In the genomic region with DNA sequence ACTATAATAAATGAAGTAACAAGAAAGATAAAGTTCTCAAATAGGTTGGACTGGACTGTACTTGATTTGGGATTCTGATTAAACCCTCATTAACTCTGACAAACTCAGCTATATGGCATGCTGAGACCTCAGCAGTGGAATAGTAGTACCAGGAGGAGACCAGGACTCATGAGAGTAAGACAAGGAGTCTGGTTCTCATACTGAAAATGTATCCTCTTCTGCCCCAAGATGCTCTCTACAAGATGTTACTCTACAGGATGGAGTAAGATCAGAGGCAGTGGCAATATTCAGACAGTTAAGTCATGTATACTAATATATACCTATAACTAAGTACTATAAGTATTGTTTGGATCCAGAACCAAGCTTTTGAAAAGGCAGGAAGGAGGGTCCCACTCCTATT, we compare ENCODE assay signal across 10 cellular contexts. TPM values are rescaled to one million over a fixed set of nuclear protein-coding genes. Genes with fewer than 3 reads are reported as not detected.
DNase-seq lines count a peak whose midpoint lies in the region; ATAC-seq and TF ChIP-seq lines count a peak whose summit lies in the region.
"Had no signal": no experiment of that assay in that cellular context is flagged by ENCODE, and none has a peak within 500 bp of the region (broad histone marks: within the 10 kb centered on the region; RNA-seq: fewer than 3 reads in every experiment).

No MANE protein-coding gene starts in this region.

- peaks cover 65% of the 10 kb centered on the region for H3K4me1 Mint-ChIP-seq in activated naive CD8-positive, alpha-beta T cell (ENCODE audit: low read depth)
- H3K4me1 Mint-ChIP-seq in naive thymus-derived CD8-positive, alpha-beta T cell: peaks cover 43 to 79% (median 69%) of the 10 kb centered on the region in 4 donors

- H3K27me3 Mint-ChIP-seq in activated naive CD8-positive, alpha-beta T cell: no peaks in the 10 kb centered on the region
- H3K27me3 Mint-ChIP-seq in naive thymus-derived CD8-positive, alpha-beta T cell: peaks cover 0 to 2% (median 0%) of the 10 kb centered on the region in 5 donors

- peaks cover 43% of the 10 kb centered on the region for H3K36me3 ChIP-seq in HUES48 (ENCODE audit: control insufficient read depth, insufficient read depth, low read length)
- no peaks in the 10 kb centered on the region for H3K36me3 ChIP-seq in suprapubic skin

- H3K4me1 ChIP-seq in HUES48 (ENCODE audit: control insufficient read depth, insufficient read depth, low read length) (peaks cover 23% of the 10 kb centered on the region), suprapubic skin (peaks cover 55% of the 10 kb centered on the region)

- DNase-seq in DMS 273 (lab: John Stamatoyannopoulos, UW; ENCODE audit: unreplicated experiment) (peak; percentile 53), DMS 273 treated with DMSO at 0.1 percent for 48 hours (lab: John Stamatoyannopoulos, UW) (no peak), suprapubic skin (ENCODE audit: low spot score in 2 of 2) (no peak), caudate nucleus (lab: John Stamatoyannopoulos, UW) (no peak)
- no peak for DNase-seq in naive thymus-derived CD8-positive, alpha-beta T cell
- DNase-seq: 8988T, NCI-H345 had no signal

- no peak for TF ChIP-seq CTCF in suprapubic skin (IDR thresholded peaks at IDR 0.05)

- no peak for TF ChIP-seq POLR2A in suprapubic skin (IDR thresholded peaks at IDR 0.05)

- ATAC-seq in naive thymus-derived CD8-positive, alpha-beta T cell: no peak
- no peak for ATAC-seq in HG02870 (IDR thresholded peaks at IDR 0.05; ENCODE audit: unreplicated experiment)

- H3K36me3 Mint-ChIP-seq in activated naive CD8-positive, alpha-beta T cell: peaks cover 40% of the 10 kb centered on the region
- H3K36me3 Mint-ChIP-seq in naive thymus-derived CD8-positive, alpha-beta T cell: peaks cover 14 to 56% (median 29%) of the 10 kb centered on the region in 3 donors

- no peak for TF ChIP-seq EP300 in suprapubic skin (IDR thresholded peaks at IDR 0.05)

- H3K9me3 ChIP-seq in HUES48 (ENCODE audit: control insufficient read depth, insufficient read depth, low read length) (no peaks in the 10 kb centered on the region), suprapubic skin (no peaks in the 10 kb centered on the region)

- no peak overlapping the region for H3K9ac ChIP-seq in HUES48 (ENCODE audit: low read depth, low read length)

- peak overlapping the region; percentile 99 for H3K27ac Mint-ChIP-seq in activated naive CD8-positive, alpha-beta T cell
- peak overlapping the region in 9 of 10 donors; percentile 10 to 99 (median 45) for H3K27ac Mint-ChIP-seq in naive thymus-derived CD8-positive, alpha-beta T cell

- POLR2A ChIA-PET in naive thymus-derived CD8-positive, alpha-beta T cell (lab: Charles Lee): interaction anchor here (5.4 to 5.8 kb wide), 2 partner anchors 32 to 81 kb away, joined by 90 to 570 read pairs; a partner anchor contains a TSS

- H3K4me3 Mint-ChIP-seq in activated naive CD8-positive, alpha-beta T cell: peak overlapping the region; percentile 100
- peak overlapping the region in 9 of 10 donors; percentile 21 to 99 (median 97) for H3K4me3 Mint-ChIP-seq in naive thymus-derived CD8-positive, alpha-beta T cell

- H3K4me3 ChIP-seq in HUES48 (ENCODE audit: low read depth, low read length) (peak overlapping the region; percentile 84; the same call in 1 of the 2 replicates), suprapubic skin (no peak overlapping the region)

- no peaks in the 10 kb centered on the region for H3K9me3 Mint-ChIP-seq in activated naive CD8-positive, alpha-beta T cell (ENCODE audit: low read depth)
- peaks cover 0 to 2% (median 0%) of the 10 kb centered on the region in 9 donors for H3K9me3 Mint-ChIP-seq in naive thymus-derived CD8-positive, alpha-beta T cell

- H3K27me3 ChIP-seq in HUES48 (ENCODE audit: control insufficient read depth, insufficient read depth, low read length) (no peaks in the 10 kb centered on the region), suprapubic skin (no peaks in the 10 kb centered on the region)

- peak overlapping the region; percentile 87 for H3K27ac ChIP-seq in HUES48 (ENCODE audit: low read depth, low read length)
- H3K27ac ChIP-seq in suprapubic skin: no peak overlapping the region
- no peak overlapping the region for H3K27ac ChIP-seq in caudate nucleus (ENCODE audit: low read depth, low read length)

RNA-seq across cellular contexts. Expression of a gene that starts 31.9 kb away (rescaled TPM):
- total RNA-seq in naive thymus-derived CD8-positive, alpha-beta T cell: 100 to 1,000 TPM in 1 of 2 experiments, 10 to 100 TPM in 1; 95.1 to 103 TPM
- polyA plus RNA-seq in naive thymus-derived CD8-positive, alpha-beta T cell: 10 to 100 TPM; 68.6 to 80.9 (median 70.7) TPM
- 10 to 100 TPM; 59.7 to 71.4 (median 64.3) TPM for total RNA-seq in suprapubic skin
